Comparison of ENCODE assay signal across 1 cellular context in the genomic region with DNA sequence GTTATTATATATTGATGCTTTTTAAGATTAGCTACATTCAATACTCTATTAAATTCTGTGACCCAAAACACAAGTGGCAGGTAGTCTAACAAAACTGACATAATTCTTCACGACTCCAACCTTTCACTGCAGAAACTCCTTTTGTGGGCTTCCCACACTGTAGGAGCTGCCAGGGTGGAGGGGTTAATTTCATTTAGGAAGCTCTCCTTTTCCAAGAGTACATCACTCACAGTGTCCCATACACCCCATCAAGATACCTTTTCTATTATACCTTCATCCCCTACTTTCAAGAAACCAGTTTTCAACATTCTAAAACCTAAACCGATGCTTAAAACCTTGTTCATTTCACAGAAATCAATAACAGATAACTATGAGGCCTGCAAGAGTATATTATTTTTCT.
TF ChIP-seq lines count a peak whose summit lies in the region.

No MANE protein-coding gene starts in this region.

TF ChIP-seq in IMR-90, 13 proteins besides CTCF, POLR2A, EP300 and RAD21 (continued from another document):
- TF ChIP-seq FOS (IDR thresholded peaks at IDR 0.05; ENCODE audit: low read depth, low read length): no peak
- TF ChIP-seq RFX5 (IDR thresholded peaks at IDR 0.05; ENCODE audit: low read depth, low read length): no peak
